Comparison of ENCODE assay signal across 8 cellular contexts in genomic region chr19:18939922-18940775, GRCh38. TPM values are rescaled to one million over a fixed set of nuclear protein-coding genes. Genes with fewer than 3 reads are reported as not detected.
DNase-seq lines count a peak whose midpoint lies in the region; ATAC-seq and TF ChIP-seq lines count a peak whose summit lies in the region.

No MANE protein-coding gene starts in this region.

- H3K9me3 Mint-ChIP-seq in activated T-helper 17 cell treated with anti-CD3 and anti-CD28 coated beads, Interleukin-2, amount 50 U/mL, for 72 hours, result no peaks in the 10 kb centered on the region

- peak; percentile 87 for DNase-seq in 8988T
- DNase-seq in HCT116 (ENCODE audit: low read depth, low spot score), result no peak
- DNase-seq in heart left ventricle, result peak; percentile 55 to 74 (median 56)
- DNase-seq in osteoblast (ENCODE audit: insufficient read length, low spot score, missing footprints), result peak; percentile 99
- DNase-seq in NCI-H1930 (lab: John Stamatoyannopoulos, UW), result no peak
- DNase-seq in NCI-H82 (lab: John Stamatoyannopoulos, UW), result no peak
- no peak for DNase-seq in activated effector memory CD4-positive, alpha-beta T cell treated with Interleukin-2 at 50 U/mL for 16 hours

- peak overlapping the region; percentile 94 for H3K4me2 ChIP-seq in HCT116 (ENCODE audit: low read length)
- H3K4me2 ChIP-seq in osteoblast (ENCODE audit: insufficient read depth, low read length), result peak overlapping the region; percentile 91

- H3K27ac ChIP-seq in HCT116 (ENCODE audit: low read depth, low read length) (peak overlapping the region; percentile 91), heart left ventricle (peak overlapping the region in 9 of 12 donors; percentile 50 to 78 (median 66)), osteoblast (ENCODE audit: low read depth, low read length) (peak overlapping the region; percentile 78)

- H2AFZ ChIP-seq in HCT116 (ENCODE audit: low read depth, low read length, poor library complexity, severe bottlenecking) (no peak overlapping the region), osteoblast (ENCODE audit: low read length) (peak overlapping the region; percentile 80)

- H3K4me3 ChIP-seq in HCT116 (replicated peaks in 1 of 2; ENCODE audit: low read depth in 1 of 2, low read length in 2 of 2), result peak overlapping the region; percentile 77 to 79
- H3K4me3 ChIP-seq in heart left ventricle, result peak overlapping the region; percentile 56 to 90 (median 76)
- peak overlapping the region; percentile 88 for H3K4me3 ChIP-seq in osteoblast (ENCODE audit: insufficient read depth, low read length)

- H3K4me1 ChIP-seq in HCT116 (ENCODE audit: control insufficient read depth in 1 of 2, insufficient read depth in 2 of 2, low read length in 2 of 2), result peaks cover 10 to 35% of the 10 kb centered on the region in 2 experiments
- H3K4me1 ChIP-seq in heart left ventricle, result peaks cover 0 to 23% (median 7%) of the 10 kb centered on the region in 12 donors
- peaks cover 7% of the 10 kb centered on the region for H3K4me1 ChIP-seq in osteoblast (ENCODE audit: insufficient read depth, low read length)

- no peaks in the 10 kb centered on the region for H3K9me2 ChIP-seq in HCT116 (ENCODE audit: insufficient read depth)

- peaks cover 9% of the 10 kb centered on the region; the same call in 1 of the 2 replicates for H3K79me2 ChIP-seq in HCT116 (ENCODE audit: insufficient read depth, low read length)
- peaks cover 35% of the 10 kb centered on the region for H3K79me2 ChIP-seq in osteoblast (ENCODE audit: insufficient read depth, low read length)

- H3K27ac Mint-ChIP-seq in activated T-helper 17 cell treated with anti-CD3 and anti-CD28 coated beads, Interleukin-2, amount 50 U/mL, for 72 hours, result no peak overlapping the region

- WGBS in heart left ventricle, 4 donors, result 1% methylated on average over 38 to 47 of the region's 47 CpGs

- no peak for TF ChIP-seq RAD21 in HCT116 (IDR thresholded peaks at IDR 0.05; ENCODE audit: low read depth)

- RAD21 ChIA-PET in HCT116 (lab: Charles Lee; ENCODE audit: low non-redundant PET in 1 of 2, low total read pairs in 2 of 2, uncharacterized antibody in 2 of 2, unreplicated experiment in 2 of 2), result interaction anchor here in 1 of 2 experiments (1.6 kb wide), 1 partner anchor 47 kb away, joined by 4 read pairs; no protein-coding TSS in a partner anchor

- BruUV-seq in HCT116 (replicated peaks; lab: Mats Ljungman, UMichigan), result TSS peak; percentile 48

- peaks cover 4% of the 10 kb centered on the region for H3K4me1 Mint-ChIP-seq in activated T-helper 17 cell treated with anti-CD3 and anti-CD28 coated beads, Interleukin-2, amount 50 U/mL, for 72 hours

- H3K27me3 Mint-ChIP-seq in activated T-helper 17 cell treated with anti-CD3 and anti-CD28 coated beads, Interleukin-2, amount 50 U/mL, for 72 hours, result peaks cover 4% of the 10 kb centered on the region

- H3K9ac ChIP-seq in HCT116 (ENCODE audit: low read length), result peak overlapping the region; percentile 82

- CTCF ChIA-PET in HCT116 (lab: Charles Lee), result interaction anchor here (1.0 kb wide), 1 partner anchor 46 kb away, joined by 4 read pairs; no protein-coding TSS in a partner anchor

- intact Hi-C loops in HCT116 (cut with micrococcal nuclease), result loop anchor here (2.0 kb wide), 1 partner anchor 47 kb away; no protein-coding TSS in a partner anchor
- intact Hi-C loops in heart left ventricle (cut with DNase I), result loop anchor here in 2 of 10 donors (2.0 to 5.0 kb wide), 2 partner anchors 21 to 47 kb away; partner anchors contain the start of genes COPE (in 1 of the 2) and DDX49 (in 1 of the 2)

- H3K27me3 ChIP-seq in HCT116 (ENCODE audit: insufficient read depth, low read length), result no peaks in the 10 kb centered on the region
- H3K27me3 ChIP-seq in heart left ventricle, result no peaks in the 10 kb centered on the region
- no peaks in the 10 kb centered on the region for H3K27me3 ChIP-seq in osteoblast (ENCODE audit: insufficient read depth, low read length)

- H3K9me3 ChIP-seq in HCT116 (ENCODE audit: control insufficient read depth in 1 of 2, insufficient read depth in 1 of 2, low read depth in 1 of 2, low read length in 2 of 2) (no peaks in the 10 kb centered on the region), heart left ventricle (no peaks in the 10 kb centered on the region), osteoblast (ENCODE audit: low read depth, low read length) (no peaks in the 10 kb centered on the region)

- ATAC-seq in HCT116 (peak; percentile 55), heart left ventricle (peak; percentile 35 to 64 (median 56))
- ATAC-seq in activated T-helper 17 cell treated with anti-CD3 and anti-CD28 coated beads, Interleukin-2, amount 50 U/mL, for 72 hours (replicated peaks), result peak; percentile 50

- H3K36me3 ChIP-seq in HCT116 (ENCODE audit: control insufficient read depth in 1 of 2, insufficient read depth in 2 of 2, low read length in 2 of 2), result peaks cover 0 to 8% of the 10 kb centered on the region in 2 experiments; a peak in 2 of 4 replicates
- peaks cover 0 to 32% (median 12%) of the 10 kb centered on the region in 9 donors for H3K36me3 ChIP-seq in heart left ventricle
- peaks cover 19% of the 10 kb centered on the region for H3K36me3 ChIP-seq in osteoblast (ENCODE audit: insufficient read depth, low read length)

- POLR2A ChIA-PET in HCT116 (lab: Charles Lee), result no interaction called here

- H3K4me3 Mint-ChIP-seq in activated T-helper 17 cell treated with anti-CD3 and anti-CD28 coated beads, Interleukin-2, amount 50 U/mL, for 72 hours, result peak overlapping the region; percentile 66

- TF ChIP-seq CTCF in HCT116 (IDR thresholded peaks at IDR 0.05 in 2 of 3, conservative IDR thresholded peaks at IDR 0.05 in 1 of 3; ENCODE audit: borderline replicate concordance in 1 of 3, insufficient read depth in 1 of 3, low read depth in 2 of 3, low read length in 2 of 3) (no peak), heart left ventricle (IDR thresholded peaks at IDR 0.05) (no peak), osteoblast (IDR thresholded peaks at IDR 0.05; ENCODE audit: extremely low read depth, low read depth, low read length) (no peak)

- H3K36me3 Mint-ChIP-seq in activated T-helper 17 cell treated with anti-CD3 and anti-CD28 coated beads, Interleukin-2, amount 50 U/mL, for 72 hours (ENCODE audit: low read depth), result no peaks in the 10 kb centered on the region

- H4K20me1 ChIP-seq in HCT116 (ENCODE audit: insufficient read depth) (no peaks in the 10 kb centered on the region), osteoblast (ENCODE audit: insufficient read depth, low read length) (peaks cover 4% of the 10 kb centered on the region)

- TF ChIP-seq POLR2A in HCT116 (IDR thresholded peaks at IDR 0.05; ENCODE audit: borderline replicate concordance, extremely low read depth, insufficient read depth, insufficient read length), result no peak
- TF ChIP-seq POLR2A in heart left ventricle (IDR thresholded peaks at IDR 0.05), result no peak

TF ChIP-seq in HCT116, 20 proteins besides CTCF, POLR2A, EP300 and RAD21:
- peak; percentile 61 for TF ChIP-seq SP1 (IDR thresholded peaks at IDR 0.05; ENCODE audit: low read depth)
- no peak for TF ChIP-seq YY1 (IDR thresholded peaks at IDR 0.05; ENCODE audit: extremely low read depth, insufficient replicate concordance, low read depth, low read length)
- TF ChIP-seq FOSL1 (IDR thresholded peaks at IDR 0.05; ENCODE audit: low read depth), result peak; percentile 63
- TF ChIP-seq POLR2AphosphoS5 (IDR thresholded peaks at IDR 0.05; ENCODE audit: low read depth, low read length), result peak; percentile 58
- no peak for TF ChIP-seq TCF7L2 (IDR thresholded peaks at IDR 0.05; ENCODE audit: borderline replicate concordance, extremely low read depth, insufficient read depth, insufficient read length)
- TF ChIP-seq MAX (IDR thresholded peaks at IDR 0.05), result peak; percentile 34; the same call in 1 of the 2 replicates

RNA-seq across cellular contexts. Expression of gene HOMER3, which starts 0.9 kb away (rescaled TPM):
- total RNA-seq in HCT116 (2021; ENCODE audit: unreplicated experiment) (45.2 TPM), heart left ventricle (10 to 100 TPM; 13.6 to 36.8 (median 16.4) TPM), osteoblast (98.4 and 107 TPM in 2 replicates)
- polyA plus RNA-seq in HCT116 (2012), result 50.6 and 54.1 TPM in 2 replicates
- total RNA-seq in activated T-helper 17 cell treated with anti-CD3 and anti-CD28 coated beads, Interleukin-2, amount 50 U/mL, for 72 hours, result 1 to 10 TPM in 1 of 2 donors, under 1 TPM in 1; 0.63 to 1.7 TPM
- 10 to 100 TPM; 27.4 to 32.4 TPM for polyA plus RNA-seq in heart left ventricle

RNA-seq across cellular contexts. Expression of gene DDX49, which starts 20.6 kb away (rescaled TPM):
- 51.9 TPM for total RNA-seq in HCT116 (2021; ENCODE audit: unreplicated experiment)
- 41.1 and 44.3 TPM in 2 replicates for polyA plus RNA-seq in HCT116 (2012)
- total RNA-seq in activated T-helper 17 cell treated with anti-CD3 and anti-CD28 coated beads, Interleukin-2, amount 50 U/mL, for 72 hours, result 10 to 100 TPM; 33.7 to 54.4 TPM
- 10 to 100 TPM; 14.3 to 49.9 (median 25.9) TPM for total RNA-seq in heart left ventricle
- polyA plus RNA-seq in heart left ventricle, result 10 to 100 TPM; 41.2 to 56.9 TPM
- 46.7 and 52.5 TPM in 2 replicates for total RNA-seq in osteoblast

RNA-seq across cellular contexts. Expression of gene COPE, which starts 21.0 kb away (rescaled TPM):
- total RNA-seq in HCT116 (2021; ENCODE audit: unreplicated experiment) (263 TPM), heart left ventricle (100 to 1,000 TPM in 8 of 9 donors, 10 to 100 TPM in 1; 94.0 to 241 (median 123) TPM), osteoblast (179 and 180 TPM in 2 replicates)
- polyA plus RNA-seq in HCT116 (2012), result 279 and 360 TPM in 2 replicates
- 100 to 1,000 TPM; 166 to 171 TPM for total RNA-seq in activated T-helper 17 cell treated with anti-CD3 and anti-CD28 coated beads, Interleukin-2, amount 50 U/mL, for 72 hours
- polyA plus RNA-seq in heart left ventricle, result 100 to 1,000 TPM; 172 to 216 TPM

RNA-seq across cellular contexts. Expression of gene CERS1, which starts 44.2 kb away (rescaled TPM):
- 0.96 TPM for total RNA-seq in HCT116 (2021; ENCODE audit: unreplicated experiment)
- 0.55 and 0.76 TPM in 2 replicates for polyA plus RNA-seq in HCT116 (2012)
- not detected for total RNA-seq in activated T-helper 17 cell treated with anti-CD3 and anti-CD28 coated beads, Interleukin-2, amount 50 U/mL, for 72 hours
- 1 to 10 TPM in 4 of 9 donors, under 1 TPM in 5; 0.21 to 2.1 (median 0.72) TPM for total RNA-seq in heart left ventricle
- under 1 TPM; 0.27 to 0.40 TPM for polyA plus RNA-seq in heart left ventricle
- total RNA-seq in osteoblast, result 0.29 and 0.36 TPM in 2 replicates

Comparison
In these comparisons a context has a peak if more than half of its experiments do, and no peak if none do; other contexts are left out.
1. DNase-seq: peak in 8988T (single experiment), heart left ventricle (5 of 5) and osteoblast (single experiment); none in HCT116 (single experiment), NCI-H1930 (0 of 2), NCI-H82 (single experiment) and activated effector memory CD4-positive, alpha-beta T cell treated with Interleukin-2 at 50 U/mL for 16 hours (single experiment).
2. RNA of gene HOMER3, which starts 0.9 kb away (total RNA-seq): 98.4 to 107 TPM in osteoblast, 45.2 TPM in HCT116 (single experiment) and 13.6 to 36.8 TPM in heart left ventricle; 0.63 to 1.7 TPM in activated T-helper 17 cell treated with anti-CD3 and anti-CD28 coated beads, Interleukin-2, amount 50 U/mL, for 72 hours; every median in the first group is over 4 times any median in the second.
3. Peak in every context shown above with its lines, with median percentiles within 50 percentile points of each other: ATAC-seq, H3K27ac ChIP-seq and H3K4me3 ChIP-seq.